In genomic region chr22:39597236-39597869, GRCh38 we compare ENCODE assay signal across 21 cellular contexts. TPM values are rescaled to one million over a fixed set of nuclear protein-coding genes. Genes with fewer than 3 reads are reported as not detected.
A peak's percentile ranks its signal among the peaks of the same experiment; 100 is the strongest.
DNase-seq lines count a peak whose midpoint lies in the region; ATAC-seq, FAIRE-seq and TF ChIP-seq lines count a peak whose summit lies in the region.
"Had no signal": no experiment of that assay in that cellular context is flagged by ENCODE, and none has a peak within 500 bp of the region (broad histone marks: within the 10 kb centered on the region; RNA-seq: fewer than 3 reads in every experiment).

No MANE protein-coding gene starts in this region.

- TF ChIP-seq CTCF in HCT116 (IDR thresholded peaks at IDR 0.05 in 2 of 3, conservative IDR thresholded peaks at IDR 0.05 in 1 of 3; ENCODE audit: borderline replicate concordance in 1 of 3, insufficient read depth in 1 of 3, low read depth in 2 of 3, low read length in 2 of 3) (no peak), H1 (IDR thresholded peaks at IDR 0.05; ENCODE audit: control extremely low read depth in 1 of 3, insufficient read depth in 1 of 3, low read depth in 1 of 3, low read length in 3 of 3) (no peak), osteoblast (IDR thresholded peaks at IDR 0.05; ENCODE audit: extremely low read depth, low read depth, low read length) (no peak)

- no peak overlapping the region for H3K56ac ChIP-seq in H1 (replicated peaks; ENCODE audit: insufficient read length, low read depth, low read length)

- no peak overlapping the region for H2BK20ac ChIP-seq in H1 (ENCODE audit: low read length)

- peaks cover 11% of the 10 kb centered on the region for H3K9me3 ChIP-seq in BLaER1
- H3K9me3 ChIP-seq in HCT116 (ENCODE audit: control insufficient read depth in 1 of 2, insufficient read depth in 1 of 2, low read depth in 1 of 2, low read length in 2 of 2): no peaks in the 10 kb centered on the region
- no peaks in the 10 kb centered on the region for H3K9me3 ChIP-seq in H1 (ENCODE audit: insufficient read depth in 2 of 2, low read depth in 1 of 2, low read length in 1 of 2)
- H3K9me3 ChIP-seq in osteoblast (ENCODE audit: low read depth, low read length): no peaks in the 10 kb centered on the region
- H3K9me3 ChIP-seq: Caco-2, SJSA1 had no signal

- FAIRE-seq in H1 (lab: Jason Lieb, UNC): no peak
- FAIRE-seq: A204.1, GM12878, RCC 7860 had no signal

- H2AFZ ChIP-seq in HCT116 (ENCODE audit: low read depth, low read length, poor library complexity, severe bottlenecking) (no peak overlapping the region), H1 (ENCODE audit: low read length) (no peak overlapping the region), osteoblast (ENCODE audit: low read length) (no peak overlapping the region)

- POLR2A ChIA-PET in HCT116 (lab: Charles Lee) (no interaction called here), H1 (lab: Charles Lee; ENCODE audit: partially characterized antibody) (interaction anchor here (0.6 to 0.8 kb wide), 2 partner anchors 11 to 523 kb away, joined by 3 to 4 read pairs; no protein-coding TSS in a partner anchor)

- H4K5ac ChIP-seq in H1 (ENCODE audit: insufficient read length, low read depth, low read length): no peak overlapping the region

- no peak overlapping the region for H2BK120ac ChIP-seq in H1 (replicated peaks; ENCODE audit: low read depth, low read length)

- H3K4ac ChIP-seq in H1 (replicated peaks; ENCODE audit: insufficient read length, low read depth, low read length): no peak overlapping the region

- DNase-seq in HCT116 (ENCODE audit: low read depth, low spot score) (no peak), H1 (ENCODE audit: low read depth in 1 of 2, low spot score in 2 of 2) (no peak), osteoblast (ENCODE audit: insufficient read length, low spot score, missing footprints) (peak; percentile 68), foreskin melanocyte (no peak), hippocampal formation (lab: John Stamatoyannopoulos, UW) (no peak)
- DNase-seq: DMS 273 treated with DMSO at 0.1 percent for 48 hours; DND-41; HCEC 1CT; Karpas-422; MV-4-11; NCI-H1105 treated with DMSO at 0.1 percent for 48 hours; NCI-H2029 treated with DMSO at 0.1 percent for 48 hours; NK-92 treated with Interleukin-12 subunit alpha and Interleukin-12 subunit beta, amount 100 ng/mL, for 24 hours had no signal

- no peak for TF ChIP-seq POLR2A in HCT116 (IDR thresholded peaks at IDR 0.05; ENCODE audit: borderline replicate concordance, extremely low read depth, insufficient read depth, insufficient read length)
- TF ChIP-seq POLR2A in H1 (IDR thresholded peaks at IDR 0.05; ENCODE audit: control extremely low read depth in 1 of 2, low read depth in 2 of 2, low read length in 2 of 2): no peak

- peak overlapping the region; percentile 48; the same call in 1 of the 2 replicates for H2BK15ac ChIP-seq in H1 (ENCODE audit: low read length)

- H3K4me1 ChIP-seq in BLaER1: peaks cover 52% of the 10 kb centered on the region
- H3K4me1 ChIP-seq in HCT116 (ENCODE audit: control insufficient read depth in 1 of 2, insufficient read depth in 2 of 2, low read length in 2 of 2): peaks cover 16 to 24% of the 10 kb centered on the region in 2 experiments
- peaks cover 0 to 11% (median 7%) of the 10 kb centered on the region in 4 experiments; a peak in 6 of 7 replicates for H3K4me1 ChIP-seq in H1 (replicated peaks in 1 of 4; ENCODE audit: control insufficient read depth in 3 of 4, insufficient read depth in 4 of 4, low read length in 3 of 4)
- peaks cover 7% of the 10 kb centered on the region for H3K4me1 ChIP-seq in osteoblast (ENCODE audit: insufficient read depth, low read length)

- no peak overlapping the region for H4K8ac ChIP-seq in H1 (ENCODE audit: extremely low read depth, insufficient read depth, low read length)

- H3K79me2 ChIP-seq in HCT116 (ENCODE audit: insufficient read depth, low read length): no peaks in the 10 kb centered on the region
- no peaks in the 10 kb centered on the region for H3K79me2 ChIP-seq in H1 (ENCODE audit: control insufficient read depth in 1 of 2, insufficient read depth in 2 of 2, low read length in 2 of 2)
- no peaks in the 10 kb centered on the region for H3K79me2 ChIP-seq in osteoblast (ENCODE audit: insufficient read depth, low read length)

- H3K36me3 ChIP-seq in BLaER1 (no peaks in the 10 kb centered on the region), HCT116 (ENCODE audit: control insufficient read depth in 1 of 2, insufficient read depth in 2 of 2, low read length in 2 of 2) (no peaks in the 10 kb centered on the region), H1 (ENCODE audit: control insufficient read depth in 2 of 4, insufficient read depth in 4 of 4, low read length in 3 of 4) (no peaks in the 10 kb centered on the region), osteoblast (ENCODE audit: insufficient read depth, low read length) (no peaks in the 10 kb centered on the region)
- H3K36me3 ChIP-seq: SJSA1 had no signal

- no peak overlapping the region for H4K91ac ChIP-seq in H1 (replicated peaks; ENCODE audit: insufficient read length, low read length)

- H3K27ac ChIP-seq in BLaER1 (no peak overlapping the region), HCT116 (ENCODE audit: low read depth, low read length) (no peak overlapping the region), H1 (ENCODE audit: low read depth, low read length) (no peak overlapping the region), osteoblast (ENCODE audit: low read depth, low read length) (no peak overlapping the region)
- H3K27ac ChIP-seq: SJSA1 had no signal

- TF ChIP-seq EP300 in H1 (IDR thresholded peaks at IDR 0.05; ENCODE audit: borderline replicate concordance in 1 of 2, low read depth in 2 of 2, low read length in 2 of 2): no peak

- no peak overlapping the region for H2AK5ac ChIP-seq in H1 (ENCODE audit: low read depth, low read length)

- H3K23me2 ChIP-seq in H1 (ENCODE audit: low read depth, low read length): peaks cover 2% of the 10 kb centered on the region; the same call in 1 of the 2 replicates

- H3K14ac ChIP-seq in H1 (ENCODE audit: insufficient read length): no peak overlapping the region

- ATAC-seq in HCT116 (no peak), HG03108 (IDR thresholded peaks at IDR 0.05; ENCODE audit: unreplicated experiment) (no peak)
- ATAC-seq: Right ventricle myocardium inferior had no signal

- WGBS in H1 (ENCODE audit: extremely low coverage in 1 of 2, insufficient coverage in 1 of 2, insufficient read length in 1 of 2, insufficient replicate concordance in 2 of 2, low coverage in 1 of 2, low lambda C conversion rate in 2 of 2, missing lambda C conversion rate in 1 of 2), 2 experiments: 86% methylated on average over 8 of the region's 8 CpGs; no CpG with 5 or more reads in 1 of the 2 experiments

- H3K27me3 ChIP-seq in BLaER1: 0 out of 2 replicates have a peak, but pooled peaks cover 5% of the 10 kb centered on the region
- peaks cover 8% of the 10 kb centered on the region; the same call in 1 of the 2 replicates for H3K27me3 ChIP-seq in HCT116 (ENCODE audit: insufficient read depth, low read length)
- H3K27me3 ChIP-seq in H1 (replicated peaks in 1 of 4; ENCODE audit: control insufficient read depth in 3 of 4, extremely low read depth in 1 of 4, insufficient read depth in 3 of 4, low read length in 3 of 4): peaks cover 0 to 15% (median 5%) of the 10 kb centered on the region in 4 experiments; a peak in 4 of 7 replicates
- H3K27me3 ChIP-seq in osteoblast (ENCODE audit: insufficient read depth, low read length): peaks cover 21% of the 10 kb centered on the region

- TF ChIP-seq RAD21 in HCT116 (IDR thresholded peaks at IDR 0.05; ENCODE audit: low read depth) (no peak), H1 (IDR thresholded peaks at IDR 0.05 in 1 of 2, conservative IDR thresholded peaks at IDR 0.05 in 1 of 2; ENCODE audit: low read depth in 2 of 2, low read length in 2 of 2) (no peak)

- H3K23ac ChIP-seq in H1 (ENCODE audit: insufficient read length): no peak overlapping the region

- no peaks in the 10 kb centered on the region for H3K9me2 ChIP-seq in HCT116 (ENCODE audit: insufficient read depth)

- H3K4me2 ChIP-seq in BLaER1 (peak overlapping the region; percentile 30), HCT116 (ENCODE audit: low read length) (peak overlapping the region; percentile 53; the same call in 1 of the 2 replicates), H1 (ENCODE audit: insufficient read depth in 1 of 2, low read depth in 2 of 2, low read length in 2 of 2) (peak overlapping the region; percentile 81 to 97; a peak in 3 of 4 replicates), osteoblast (ENCODE audit: insufficient read depth, low read length) (no peak overlapping the region)

- intact Hi-C loops in HCT116 (cut with micrococcal nuclease): no loop called here

- no TSS peak for BruUV-seq in HCT116 (replicated peaks; lab: Mats Ljungman, UMichigan)

- no peak overlapping the region for H3K18ac ChIP-seq in H1 (ENCODE audit: extremely low read depth, low read length)

- H4K20me1 ChIP-seq in BLaER1: no peaks in the 10 kb centered on the region
- H4K20me1 ChIP-seq in HCT116 (ENCODE audit: insufficient read depth): no peaks in the 10 kb centered on the region
- peaks cover 0 to 2% of the 10 kb centered on the region in 2 experiments for H4K20me1 ChIP-seq in H1 (replicated peaks in 1 of 2; ENCODE audit: control insufficient read depth in 1 of 2, insufficient read depth in 2 of 2, low read length in 2 of 2)
- no peaks in the 10 kb centered on the region for H4K20me1 ChIP-seq in osteoblast (ENCODE audit: insufficient read depth, low read length)

- H3K4me3 ChIP-seq in BLaER1: no peak overlapping the region
- no peak overlapping the region for H3K4me3 ChIP-seq in HCT116 (replicated peaks in 1 of 2; ENCODE audit: low read depth in 1 of 2, low read length in 2 of 2)
- H3K4me3 ChIP-seq in H1 (ENCODE audit: extremely low read depth in 1 of 4, insufficient read depth in 2 of 4, low read depth in 3 of 4, low read length in 4 of 4): no peak overlapping the region
- no peak overlapping the region for H3K4me3 ChIP-seq in osteoblast (ENCODE audit: insufficient read depth, low read length)
- H3K4me3 ChIP-seq: GM12878, SJSA1 had no signal

- RAD21 ChIA-PET in HCT116 (lab: Charles Lee; ENCODE audit: low non-redundant PET in 1 of 2, low total read pairs in 2 of 2, uncharacterized antibody in 2 of 2, unreplicated experiment in 2 of 2): no interaction called here

- H3K79me1 ChIP-seq in H1 (ENCODE audit: low read depth, low read length): no peaks in the 10 kb centered on the region

- CTCF ChIA-PET in HCT116 (lab: Charles Lee) (no interaction called here), H1 (lab: Charles Lee; ENCODE audit: partially characterized antibody) (interaction anchor here (0.6 to 1.7 kb wide), 3 partner anchors 11 to 38 kb away, joined by 3 to 4 read pairs (median 4); partner anchors contain the start of gene CACNA1I)

- H2BK5ac ChIP-seq in H1 (ENCODE audit: low read depth, low read length): no peak overlapping the region

- H2BK12ac ChIP-seq in H1 (ENCODE audit: low read depth, low read length): 0 out of 2 replicates have a peak overlapping the region, but pooled peaks have one; percentile 50

- H3K9ac ChIP-seq in BLaER1 (no peak overlapping the region), HCT116 (ENCODE audit: low read length) (no peak overlapping the region), H1 (replicated peaks in 1 of 4; ENCODE audit: extremely low read depth in 1 of 4, low read depth in 3 of 4, low read length in 3 of 4) (no peak overlapping the region)

RNA-seq across cellular contexts. Expression of gene CACNA1I, which starts 26.8 kb away (rescaled TPM):
- total RNA-seq in HCT116 (2021; ENCODE audit: unreplicated experiment): 0.15 TPM
- 0.20 TPM in 2 replicates for polyA plus RNA-seq in HCT116 (2012)
- 1.2 and 1.3 TPM in 2 replicates for total RNA-seq in H1 (2021; fragmentation: NEBNext Ultra II Directional; extraction: Animal tissue kit (Norgen Biotek cat#: 25700))
- polyA plus RNA-seq in H1 (2011; rRNA removed): 0.77 and 1.3 TPM in 2 replicates
- 1.2 TPM for polyA plus RNA-seq in H1 (2011; cell fraction: cytosol; rRNA removed)
- polyA plus RNA-seq in H1 (2011; cell fraction: nucleus; rRNA removed): 7.1 TPM
- 0.91 to 1.4 TPM (median 1.2 TPM) in 4 replicates for polyA plus RNA-seq in H1 (2012, experiment 1 of 2)
- 0.71 TPM for polyA plus RNA-seq in H1 (2012, experiment 2 of 2)
- polyA plus RNA-seq in H1 (2013, experiment 1 of 2): 1.3 TPM
- 1.3 TPM for polyA plus RNA-seq in H1 (2013, experiment 2 of 2)
- polyA minus RNA-seq in H1 (2011; rRNA and poly(A)+ RNA removed): 1.00 and 1.3 TPM in 2 replicates
- polyA minus RNA-seq in H1 (2011; cell fraction: cytosol; rRNA and poly(A)+ RNA removed): 0.95 TPM
- 1.6 TPM for polyA minus RNA-seq in H1 (2011; cell fraction: nucleus; rRNA and poly(A)+ RNA removed)
- total RNA-seq in osteoblast: under 0.01 TPM in 2 replicates
- total RNA-seq: Caco-2, Right ventricle myocardium inferior had no signal
